Comparison of ENCODE assay signal across 16 cellular contexts in the genomic region with DNA sequence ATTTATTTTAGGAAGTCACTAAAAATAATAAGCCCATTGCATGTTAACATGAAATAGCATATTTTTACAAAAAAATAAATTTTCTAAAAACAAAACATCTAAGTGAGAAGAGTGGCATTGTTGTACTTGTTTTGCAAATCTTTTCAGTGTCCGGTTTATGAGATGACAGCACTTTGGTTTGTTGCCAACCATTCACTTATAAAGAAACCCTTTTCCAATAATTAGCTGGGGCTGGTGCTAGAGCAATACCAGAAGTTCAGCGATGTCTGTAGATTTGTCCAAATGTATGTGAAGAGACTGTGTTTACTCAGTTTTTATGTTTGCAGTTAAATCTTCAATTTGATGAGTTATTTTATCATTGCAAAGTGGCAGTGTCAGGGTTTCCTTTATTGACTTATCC. TPM values are rescaled to one million over a fixed set of nuclear protein-coding genes. Genes with fewer than 3 reads are reported as not detected.
"Had no signal": no experiment of that assay in that cellular context is flagged by ENCODE, and none has a peak within 500 bp of the region (broad histone marks: within the 10 kb centered on the region; RNA-seq: fewer than 3 reads in every experiment).

No MANE protein-coding gene starts in this region.

- H3K4me3 Mint-ChIP-seq: activated CD4-positive, alpha-beta T cell treated with anti-CD3 and anti-CD28 coated beads, Interleukin-2, amount 10 ng/mL, durations not matched to agents 7 days and 5 days; activated naive CD4-positive, alpha-beta T cell treated with anti-CD3 and anti-CD28 coated beads, Interleukin-2, amount 50 U/mL, for 24 hours; naive thymus-derived CD4-positive, alpha-beta T cell had no signal

- H3K4me3 ChIP-seq: right atrium auricular region, skin epidermis, thyroid gland, uterus had no signal

- H3K27ac ChIP-seq: right atrium auricular region, skin epidermis, thyroid gland, uterus had no signal

- H3K27me3 Mint-ChIP-seq: activated CD4-positive, alpha-beta T cell treated with anti-CD3 and anti-CD28 coated beads, Interleukin-2, amount 10 ng/mL, durations not matched to agents 7 days and 5 days; activated naive CD4-positive, alpha-beta T cell treated with anti-CD3 and anti-CD28 coated beads, Interleukin-2, amount 50 U/mL, for 24 hours; naive thymus-derived CD4-positive, alpha-beta T cell had no signal

- DNase-seq: activated CD4-positive, alpha-beta T cell treated with anti-CD3 and anti-CD28 coated beads, Interleukin-2, amount 10 ng/mL, durations not matched to agents 7 days and 5 days; activated CD4-positive, CD25-positive, alpha-beta regulatory T cell; activated CD8-positive, alpha-beta memory T cell treated with anti-CD3 and anti-CD28 coated beads for 24 hours; activated effector memory CD4-positive, alpha-beta T cell treated with Interleukin-2 at 50 U/mL for 16 hours; central memory CD4-positive, alpha-beta T cell; cortex of kidney; lower lobe of right lung; naive thymus-derived CD4-positive, alpha-beta T cell; posterior cingulate gyrus; thyroid gland; uterus had no signal

- H3K36me3 ChIP-seq: uterus had no signal

- H3K4me1 ChIP-seq: lower lobe of right lung, right atrium auricular region, uterus had no signal

- H3K9me3 ChIP-seq: thyroid gland had no signal

- H3K27me3 ChIP-seq: right atrium auricular region, thyroid gland, uterus had no signal

- H3K4me1 Mint-ChIP-seq: activated CD4-positive, alpha-beta T cell treated with anti-CD3 and anti-CD28 coated beads, Interleukin-2, amount 10 ng/mL, durations not matched to agents 7 days and 5 days; activated naive CD4-positive, alpha-beta T cell treated with anti-CD3 and anti-CD28 coated beads, Interleukin-2, amount 50 U/mL, for 24 hours had no signal

- H3K27ac Mint-ChIP-seq: activated CD4-positive, alpha-beta T cell treated with anti-CD3 and anti-CD28 coated beads, Interleukin-2, amount 10 ng/mL, durations not matched to agents 7 days and 5 days; activated naive CD4-positive, alpha-beta T cell treated with anti-CD3 and anti-CD28 coated beads, Interleukin-2, amount 50 U/mL, for 24 hours; naive thymus-derived CD4-positive, alpha-beta T cell had no signal

RNA-seq across cellular contexts. Expression of gene KRTAP5-7, which starts 22.1 kb away (rescaled TPM):
- total RNA-seq: glomerular endothelial cell, lower lobe of right lung, right atrium auricular region had no signal
- polyA plus RNA-seq: naive thymus-derived CD4-positive, alpha-beta T cell had no signal

RNA-seq across cellular contexts. Expression of gene KRTAP5-8, which starts 32.8 kb away (rescaled TPM):
- total RNA-seq: glomerular endothelial cell; lower lobe of right lung; mononuclear cell; naive thymus-derived CD4-positive, alpha-beta T cell; right atrium auricular region had no signal
- polyA plus RNA-seq: naive thymus-derived CD4-positive, alpha-beta T cell had no signal

RNA-seq across cellular contexts. Expression of gene KRTAP5-9, which starts 43.2 kb away (rescaled TPM):
- total RNA-seq: glomerular endothelial cell, lower lobe of right lung, mononuclear cell, right atrium auricular region, uterus had no signal
- polyA plus RNA-seq: naive thymus-derived CD4-positive, alpha-beta T cell had no signal
